Comparison of ENCODE assay signal across 13 cellular contexts in genomic region chr16:6967796-6968195, GRCh38.
A peak's percentile ranks its signal among the peaks of the same experiment; 100 is the strongest.
DNase-seq lines count a peak whose midpoint lies in the region; TF ChIP-seq lines count a peak whose summit lies in the region.
"Had no signal": no experiment of that assay in that cellular context is flagged by ENCODE, and none has a peak within 500 bp of the region (broad histone marks: within the 10 kb centered on the region; RNA-seq: fewer than 3 reads in every experiment).

No MANE protein-coding gene starts in this region.

- no peak overlapping the region for H2BK20ac ChIP-seq in H9 (ENCODE audit: low read depth, low read length, poor library complexity, severe bottlenecking)

- H3K23me2 ChIP-seq in H9 (ENCODE audit: insufficient read length, low read depth, low read length, poor library complexity, severe bottlenecking) = no peaks in the 10 kb centered on the region

- H3K79me1 ChIP-seq in H9 (ENCODE audit: insufficient read depth, low read depth, low read length, poor library complexity, severe bottlenecking) = no peaks in the 10 kb centered on the region

- intact Hi-C loops in head of caudate nucleus (cut with DNase I) = no loop called here

- H3K4me2 ChIP-seq in BLaER1 treated with 17β-estradiol and CSF1 and Interleukin-3, amounts not matched to agents 10 nM and 100 nM = peak overlapping the region in 9 of 11 experiments; percentile 4 to 77 (median 61); a peak in 16 of 22 replicates
- H3K4me2 ChIP-seq in H9 (ENCODE audit: insufficient read depth, insufficient read length, low read length) = no peak overlapping the region
- H3K4me2 ChIP-seq: A549 had no signal

- WGBS in H9 (ENCODE audit: extremely low coverage, insufficient read length, low lambda C conversion rate) = no CpG with 5 or more reads among the region's 9 CpGs

- H3T11ph ChIP-seq in H9 (ENCODE audit: low read length) = no peak overlapping the region

- H2BK12ac ChIP-seq in H9 (ENCODE audit: insufficient read length, low read depth, low read length) = no peak overlapping the region

- no peak overlapping the region for H2AK5ac ChIP-seq in H9 (ENCODE audit: insufficient read length, low read length)

- H3K9ac ChIP-seq in BLaER1 treated with 17β-estradiol and CSF1 and Interleukin-3, amounts not matched to agents 10 nM and 100 nM = no peak overlapping the region; a peak in 1 of 22 replicates
- H3K9ac ChIP-seq in H9 (ENCODE audit: extremely low read depth, insufficient read length, low read length) = no peak overlapping the region

- no peaks in the 10 kb centered on the region for H3K79me2 ChIP-seq in H9 (ENCODE audit: insufficient read depth, low read length)

- H3K36me3 Mint-ChIP-seq in H9 (ENCODE audit: insufficient read depth in 1 of 3, low read depth in 3 of 3) = no peaks in the 10 kb centered on the region
- no peaks in the 10 kb centered on the region for H3K36me3 Mint-ChIP-seq in activated CD4-positive, alpha-beta memory T cell treated with anti-CD3 and anti-CD28 coated beads, Interleukin-2, amount 10 ng/mL, durations not matched to agents 7 days and 5 days (ENCODE audit: low read depth)

- no peak overlapping the region for H2BK120ac ChIP-seq in H9 (ENCODE audit: low read depth, low read length, poor library complexity, severe bottlenecking)

- H3K23ac ChIP-seq in H9 (ENCODE audit: insufficient read length, low read depth, low read length) = no peak overlapping the region

- H4K20me1 ChIP-seq in BLaER1 treated with 17β-estradiol and CSF1 and Interleukin-3, amounts not matched to agents 10 nM and 100 nM = no peaks in the 10 kb centered on the region
- no peaks in the 10 kb centered on the region for H4K20me1 ChIP-seq in H9 (ENCODE audit: control insufficient read depth, insufficient read depth, insufficient read length)

- DNase-seq in H9 = peak; percentile 27
- DNase-seq in head of caudate nucleus = peak in 36 of 42 donors; percentile 2 to 75 (median 31)
- peak; percentile 31 for DNase-seq in putamen (ENCODE audit: low spot score)
- no peak for DNase-seq in NCI-H2029 treated with DMSO at 0.1 percent for 48 hours (lab: John Stamatoyannopoulos, UW)
- DNase-seq in activated CD4-positive, alpha-beta memory T cell treated with anti-CD3 and anti-CD28 coated beads, Interleukin-2, amount 10 ng/mL, durations not matched to agents 7 days and 5 days = no peak
- no peak for DNase-seq in inferior parietal cortex (ENCODE audit: extremely low spot score)
- DNase-seq: Calu3; CD4-positive, alpha-beta T cell; DND-41; HCEC 1CT; HFFc6 had no signal

- no peak overlapping the region for H2BK5ac ChIP-seq in H9 (ENCODE audit: insufficient read length, low read length)

- no peak overlapping the region for H4K91ac ChIP-seq in H9 (ENCODE audit: insufficient read length, low read depth, low read length)

- H3K4ac ChIP-seq in H9 (ENCODE audit: low read depth, low read length) = no peak overlapping the region

- CTCF ChIA-PET in activated CD4-positive, alpha-beta memory T cell treated with anti-CD3 and anti-CD28 coated beads, Interleukin-2, amount 10 ng/mL, durations not matched to agents 7 days and 5 days (lab: Charles Lee) = no interaction called here

- H3K18ac ChIP-seq in H9 (ENCODE audit: insufficient read length, low read depth, low read length) = no peak overlapping the region

- H3K4me3 ChIP-seq in BLaER1 treated with 17β-estradiol and CSF1 and Interleukin-3, amounts not matched to agents 10 nM and 100 nM = no peak overlapping the region
- H3K4me3 ChIP-seq: A549 had no signal

- no peak for TF ChIP-seq CTCF in H9 (conservative IDR thresholded peaks at IDR 0.05)

- no peak overlapping the region for H3K27ac Mint-ChIP-seq in H9
- H3K27ac Mint-ChIP-seq in activated CD4-positive, alpha-beta memory T cell treated with anti-CD3 and anti-CD28 coated beads, Interleukin-2, amount 10 ng/mL, durations not matched to agents 7 days and 5 days = no peak overlapping the region
- H3K27ac Mint-ChIP-seq: CD4-positive, alpha-beta T cell; HFFc6 had no signal

- no peak overlapping the region for H3K4me3 Mint-ChIP-seq in H9
- no peak overlapping the region for H3K4me3 Mint-ChIP-seq in activated CD4-positive, alpha-beta memory T cell treated with anti-CD3 and anti-CD28 coated beads, Interleukin-2, amount 10 ng/mL, durations not matched to agents 7 days and 5 days
- H3K4me3 Mint-ChIP-seq: CD4-positive, alpha-beta T cell; HFFc6 had no signal

- peaks cover 10 to 12% of the 10 kb centered on the region in 2 experiments for H3K4me1 Mint-ChIP-seq in H9
- H3K4me1 Mint-ChIP-seq in activated CD4-positive, alpha-beta memory T cell treated with anti-CD3 and anti-CD28 coated beads, Interleukin-2, amount 10 ng/mL, durations not matched to agents 7 days and 5 days = no peaks in the 10 kb centered on the region

- no peak overlapping the region for H4K5ac ChIP-seq in H9 (ENCODE audit: insufficient read length, low read depth, low read length)

- no peaks in the 10 kb centered on the region for H3K27me3 ChIP-seq in BLaER1 treated with 17β-estradiol and CSF1 and Interleukin-3, amounts not matched to agents 10 nM and 100 nM
- no peaks in the 10 kb centered on the region for H3K27me3 ChIP-seq in H9 (ENCODE audit: insufficient read depth, low read length)

- peaks cover 55% of the 10 kb centered on the region for H3K27me3 Mint-ChIP-seq in H9 (ENCODE audit: low read depth)
- no peaks in the 10 kb centered on the region for H3K27me3 Mint-ChIP-seq in activated CD4-positive, alpha-beta memory T cell treated with anti-CD3 and anti-CD28 coated beads, Interleukin-2, amount 10 ng/mL, durations not matched to agents 7 days and 5 days
- H3K27me3 Mint-ChIP-seq: CD4-positive, alpha-beta T cell had no signal

- no peaks in the 10 kb centered on the region; a peak in 1 of 22 replicates for H3K9me3 ChIP-seq in BLaER1 treated with 17β-estradiol and CSF1 and Interleukin-3, amounts not matched to agents 10 nM and 100 nM (replicated peaks in 1 of 11)
- H3K9me3 ChIP-seq in H9 (ENCODE audit: control insufficient read depth, low read depth, low read length) = no peaks in the 10 kb centered on the region
- H3K9me3 ChIP-seq: A549 had no signal

- H2AFZ ChIP-seq in H9 (ENCODE audit: low read length) = no peak overlapping the region

- no peak overlapping the region for H2BK15ac ChIP-seq in H9 (ENCODE audit: low read depth, low read length)

- no peaks in the 10 kb centered on the region for H3K9me3 Mint-ChIP-seq in H9
- H3K9me3 Mint-ChIP-seq in activated CD4-positive, alpha-beta memory T cell treated with anti-CD3 and anti-CD28 coated beads, Interleukin-2, amount 10 ng/mL, durations not matched to agents 7 days and 5 days = peaks cover 29% of the 10 kb centered on the region

- H3K4me1 ChIP-seq in BLaER1 treated with 17β-estradiol and CSF1 and Interleukin-3, amounts not matched to agents 10 nM and 100 nM = peaks cover 0 to 19% (median 15%) of the 10 kb centered on the region in 10 experiments; a peak in 15 of 20 replicates
- H3K4me1 ChIP-seq in H9 (ENCODE audit: insufficient read depth, low read length) = no peaks in the 10 kb centered on the region; the same call in 1 of the 2 replicates
- H3K4me1 ChIP-seq: A549 had no signal

- H3K27ac ChIP-seq in BLaER1 treated with 17β-estradiol and CSF1 and Interleukin-3, amounts not matched to agents 10 nM and 100 nM = no peak overlapping the region
- no peak overlapping the region for H3K27ac ChIP-seq in H9 (ENCODE audit: insufficient read length, low read depth, low read length)
- H3K27ac ChIP-seq: A549 had no signal

- no peak overlapping the region for H4K8ac ChIP-seq in H9 (replicated peaks; ENCODE audit: insufficient read length, low read depth, low read length)

- no peaks in the 10 kb centered on the region for H3K36me3 ChIP-seq in BLaER1 treated with 17β-estradiol and CSF1 and Interleukin-3, amounts not matched to agents 10 nM and 100 nM

- POLR2A ChIA-PET in activated CD4-positive, alpha-beta memory T cell treated with anti-CD3 and anti-CD28 coated beads, Interleukin-2, amount 10 ng/mL, durations not matched to agents 7 days and 5 days (lab: Charles Lee) = no interaction called here

- no peak overlapping the region for H3K14ac ChIP-seq in H9 (ENCODE audit: insufficient read depth, low read length)

- no peak overlapping the region for H3K56ac ChIP-seq in H9 (ENCODE audit: insufficient read length, low read depth, low read length)

Comparison
In these comparisons a context has a peak if more than half of its experiments do, and no peak if none do; other contexts are left out.
1. DNase-seq: peak in H9 (single experiment), head of caudate nucleus (36 of 42) and putamen (single experiment); none in NCI-H2029 treated with DMSO at 0.1 percent for 48 hours (single experiment), activated CD4-positive, alpha-beta memory T cell treated with anti-CD3 and anti-CD28 coated beads, Interleukin-2, amount 10 ng/mL, durations not matched to agents 7 days and 5 days (single experiment) and inferior parietal cortex (single experiment).